In the genomic region with DNA sequence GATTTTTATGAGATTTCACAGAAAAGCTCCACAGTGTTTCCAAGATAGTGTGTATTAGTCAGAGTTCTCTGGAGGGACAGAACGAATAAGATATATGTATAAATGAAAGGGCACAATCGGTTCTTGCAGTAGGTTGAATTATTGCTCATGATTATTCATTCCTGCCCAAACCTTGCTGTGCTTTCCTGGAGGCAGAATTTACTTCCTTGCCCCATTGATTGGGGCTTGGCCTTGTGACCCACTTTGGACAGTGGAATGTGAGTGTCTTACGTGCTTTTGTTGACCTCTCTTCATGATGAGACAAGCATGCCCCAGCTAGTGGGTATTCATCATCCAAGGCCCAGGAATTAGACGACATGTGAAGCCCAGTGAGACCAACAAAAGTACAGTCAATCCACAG, we compare ENCODE assay signal across 1 cellular context.
TF ChIP-seq lines count a peak whose summit lies in the region.

No MANE protein-coding gene starts in this region.

TF ChIP-seq in H1, 55 proteins besides CTCF, POLR2A, EP300 and RAD21 (continued from another document):
- no peak for TF ChIP-seq CTBP2 (IDR thresholded peaks at IDR 0.05; ENCODE audit: borderline replicate concordance, insufficient read depth, insufficient read length, low read length)
- TF ChIP-seq, protein P1, sequence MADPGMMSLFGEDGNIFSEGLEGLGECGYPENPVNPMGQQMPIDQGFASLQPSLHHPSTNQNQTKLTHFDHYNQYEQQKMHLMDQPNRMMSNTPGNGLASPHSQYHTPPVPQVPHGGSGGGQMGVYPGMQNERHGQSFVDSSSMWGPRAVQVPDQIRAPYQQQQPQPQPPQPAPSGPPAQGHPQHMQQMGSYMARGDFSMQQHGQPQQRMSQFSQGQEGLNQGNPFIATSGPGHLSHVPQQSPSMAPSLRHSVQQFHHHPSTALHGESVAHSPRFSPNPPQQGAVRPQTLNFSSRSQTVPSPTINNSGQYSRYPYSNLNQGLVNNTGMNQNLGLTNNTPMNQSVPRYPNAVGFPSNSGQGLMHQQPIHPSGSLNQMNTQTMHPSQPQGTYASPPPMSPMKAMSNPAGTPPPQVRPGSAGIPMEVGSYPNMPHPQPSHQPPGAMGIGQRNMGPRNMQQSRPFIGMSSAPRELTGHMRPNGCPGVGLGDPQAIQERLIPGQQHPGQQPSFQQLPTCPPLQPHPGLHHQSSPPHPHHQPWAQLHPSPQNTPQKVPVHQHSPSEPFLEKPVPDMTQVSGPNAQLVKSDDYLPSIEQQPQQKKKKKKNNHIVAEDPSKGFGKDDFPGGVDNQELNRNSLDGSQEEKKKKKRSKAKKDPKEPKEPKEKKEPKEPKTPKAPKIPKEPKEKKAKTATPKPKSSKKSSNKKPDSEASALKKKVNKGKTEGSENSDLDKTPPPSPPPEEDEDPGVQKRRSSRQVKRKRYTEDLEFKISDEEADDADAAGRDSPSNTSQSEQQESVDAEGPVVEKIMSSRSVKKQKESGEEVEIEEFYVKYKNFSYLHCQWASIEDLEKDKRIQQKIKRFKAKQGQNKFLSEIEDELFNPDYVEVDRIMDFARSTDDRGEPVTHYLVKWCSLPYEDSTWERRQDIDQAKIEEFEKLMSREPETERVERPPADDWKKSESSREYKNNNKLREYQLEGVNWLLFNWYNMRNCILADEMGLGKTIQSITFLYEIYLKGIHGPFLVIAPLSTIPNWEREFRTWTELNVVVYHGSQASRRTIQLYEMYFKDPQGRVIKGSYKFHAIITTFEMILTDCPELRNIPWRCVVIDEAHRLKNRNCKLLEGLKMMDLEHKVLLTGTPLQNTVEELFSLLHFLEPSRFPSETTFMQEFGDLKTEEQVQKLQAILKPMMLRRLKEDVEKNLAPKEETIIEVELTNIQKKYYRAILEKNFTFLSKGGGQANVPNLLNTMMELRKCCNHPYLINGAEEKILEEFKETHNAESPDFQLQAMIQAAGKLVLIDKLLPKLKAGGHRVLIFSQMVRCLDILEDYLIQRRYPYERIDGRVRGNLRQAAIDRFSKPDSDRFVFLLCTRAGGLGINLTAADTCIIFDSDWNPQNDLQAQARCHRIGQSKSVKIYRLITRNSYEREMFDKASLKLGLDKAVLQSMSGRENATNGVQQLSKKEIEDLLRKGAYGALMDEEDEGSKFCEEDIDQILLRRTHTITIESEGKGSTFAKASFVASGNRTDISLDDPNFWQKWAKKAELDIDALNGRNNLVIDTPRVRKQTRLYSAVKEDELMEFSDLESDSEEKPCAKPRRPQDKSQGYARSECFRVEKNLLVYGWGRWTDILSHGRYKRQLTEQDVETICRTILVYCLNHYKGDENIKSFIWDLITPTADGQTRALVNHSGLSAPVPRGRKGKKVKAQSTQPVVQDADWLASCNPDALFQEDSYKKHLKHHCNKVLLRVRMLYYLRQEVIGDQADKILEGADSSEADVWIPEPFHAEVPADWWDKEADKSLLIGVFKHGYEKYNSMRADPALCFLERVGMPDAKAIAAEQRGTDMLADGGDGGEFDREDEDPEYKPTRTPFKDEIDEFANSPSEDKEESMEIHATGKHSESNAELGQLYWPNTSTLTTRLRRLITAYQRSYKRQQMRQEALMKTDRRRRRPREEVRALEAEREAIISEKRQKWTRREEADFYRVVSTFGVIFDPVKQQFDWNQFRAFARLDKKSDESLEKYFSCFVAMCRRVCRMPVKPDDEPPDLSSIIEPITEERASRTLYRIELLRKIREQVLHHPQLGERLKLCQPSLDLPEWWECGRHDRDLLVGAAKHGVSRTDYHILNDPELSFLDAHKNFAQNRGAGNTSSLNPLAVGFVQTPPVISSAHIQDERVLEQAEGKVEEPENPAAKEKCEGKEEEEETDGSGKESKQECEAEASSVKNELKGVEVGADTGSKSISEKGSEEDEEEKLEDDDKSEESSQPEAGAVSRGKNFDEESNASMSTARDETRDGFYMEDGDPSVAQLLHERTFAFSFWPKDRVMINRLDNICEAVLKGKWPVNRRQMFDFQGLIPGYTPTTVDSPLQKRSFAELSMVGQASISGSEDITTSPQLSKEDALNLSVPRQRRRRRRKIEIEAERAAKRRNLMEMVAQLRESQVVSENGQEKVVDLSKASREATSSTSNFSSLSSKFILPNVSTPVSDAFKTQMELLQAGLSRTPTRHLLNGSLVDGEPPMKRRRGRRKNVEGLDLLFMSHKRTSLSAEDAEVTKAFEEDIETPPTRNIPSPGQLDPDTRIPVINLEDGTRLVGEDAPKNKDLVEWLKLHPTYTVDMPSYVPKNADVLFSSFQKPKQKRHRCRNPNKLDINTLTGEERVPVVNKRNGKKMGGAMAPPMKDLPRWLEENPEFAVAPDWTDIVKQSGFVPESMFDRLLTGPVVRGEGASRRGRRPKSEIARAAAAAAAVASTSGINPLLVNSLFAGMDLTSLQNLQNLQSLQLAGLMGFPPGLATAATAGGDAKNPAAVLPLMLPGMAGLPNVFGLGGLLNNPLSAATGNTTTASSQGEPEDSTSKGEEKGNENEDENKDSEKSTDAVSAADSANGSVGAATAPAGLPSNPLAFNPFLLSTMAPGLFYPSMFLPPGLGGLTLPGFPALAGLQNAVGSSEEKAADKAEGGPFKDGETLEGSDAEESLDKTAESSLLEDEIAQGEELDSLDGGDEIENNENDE (IDR thresholded peaks at IDR 0.05; ENCODE audit: insufficient replicate concordance, low read length) = no peak
- no peak for TF ChIP-seq RXRA (IDR thresholded peaks at IDR 0.05; ENCODE audit: insufficient read depth, low read depth, low read length)
- no peak for TF ChIP-seq SUZ12 (IDR thresholded peaks at IDR 0.05; ENCODE audit: low read length)
- no peak for TF ChIP-seq KDM4A (IDR thresholded peaks at IDR 0.05; ENCODE audit: low read depth, low read length, severe bottlenecking)
- no peak for TF ChIP-seq JUND (IDR thresholded peaks at IDR 0.05; ENCODE audit: low read length)
- TF ChIP-seq SP1 (IDR thresholded peaks at IDR 0.05; ENCODE audit: low read depth, low read length) = no peak
- TF ChIP-seq, protein P2, sequence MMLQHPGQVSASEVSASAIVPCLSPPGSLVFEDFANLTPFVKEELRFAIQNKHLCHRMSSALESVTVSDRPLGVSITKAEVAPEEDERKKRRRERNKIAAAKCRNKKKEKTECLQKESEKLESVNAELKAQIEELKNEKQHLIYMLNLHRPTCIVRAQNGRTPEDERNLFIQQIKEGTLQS (IDR thresholded peaks at IDR 0.05; ENCODE audit: insufficient read depth, low read depth, low read length) = no peak
- no peak for TF ChIP-seq NRF1 (IDR thresholded peaks at IDR 0.05; ENCODE audit: low read depth, low read length)
- TF ChIP-seq SIRT6 (IDR thresholded peaks at IDR 0.05; ENCODE audit: low read length) = no peak
